In genomic region chr5:111730659-111731382, GRCh38 we compare ENCODE assay signal across 20 cellular contexts. TPM values are rescaled to one million over a fixed set of nuclear protein-coding genes. Genes with fewer than 3 reads are reported as not detected.
DNase-seq lines count a peak whose midpoint lies in the region; ATAC-seq and TF ChIP-seq lines count a peak whose summit lies in the region.
"Had no signal": no experiment of that assay in that cellular context is flagged by ENCODE, and none has a peak within 500 bp of the region (broad histone marks: within the 10 kb centered on the region; RNA-seq: fewer than 3 reads in every experiment).

No MANE protein-coding gene starts in this region.

- H3F3A ChIP-seq in smooth muscle cell (ENCODE audit: low read depth) = peaks cover 18% of the 10 kb centered on the region

- TF ChIP-seq CTCF in smooth muscle cell (IDR thresholded peaks at IDR 0.05; ENCODE audit: borderline replicate concordance, insufficient read depth, poor library complexity, severe bottlenecking) (no peak), coronary artery (IDR thresholded peaks at IDR 0.05) (no peak)

- H3K4me3 ChIP-seq in smooth muscle cell (no peak overlapping the region), coronary artery (no peak overlapping the region)
- H3K4me3 ChIP-seq: GM23338 had no signal

- H3K27ac ChIP-seq in smooth muscle cell (ENCODE audit: low read depth) (peak overlapping the region; percentile 91), coronary artery (no peak overlapping the region)
- H3K27ac ChIP-seq: VCaP had no signal

- ATAC-seq in activated T-cell treated with anti-CD3 and anti-CD28 coated beads, Interleukin-2, amount 50 U/mL, for 4 hours = peak; percentile 14 to 44
- ATAC-seq in activated naive CD8-positive, alpha-beta T cell treated with anti-CD3 and anti-CD28 coated beads, Interleukin-2, amount 50 U/mL, for 24 hours = no peak
- ATAC-seq in HG02852 (IDR thresholded peaks at IDR 0.05; ENCODE audit: unreplicated experiment) = no peak
- ATAC-seq: GM23338 had no signal

- no peak overlapping the region for H3K9ac ChIP-seq in smooth muscle cell (ENCODE audit: low read depth)

- no peaks in the 10 kb centered on the region for H3K36me3 Mint-ChIP-seq in activated T-cell treated with anti-CD3 and anti-CD28 coated beads, Interleukin-2, amount 50 U/mL, for 4 hours (ENCODE audit: insufficient read depth)
- peaks cover 4% of the 10 kb centered on the region for H3K36me3 Mint-ChIP-seq in activated naive CD8-positive, alpha-beta T cell treated with anti-CD3 and anti-CD28 coated beads, Interleukin-2, amount 50 U/mL, for 24 hours (ENCODE audit: low read depth)

- peak overlapping the region; percentile 49 for H3K27ac Mint-ChIP-seq in activated naive CD8-positive, alpha-beta T cell treated with anti-CD3 and anti-CD28 coated beads, Interleukin-2, amount 50 U/mL, for 24 hours
- H3K27ac Mint-ChIP-seq: GM23338 had no signal

- H4K20me1 ChIP-seq in smooth muscle cell (ENCODE audit: low read depth) = no peaks in the 10 kb centered on the region

- no peaks in the 10 kb centered on the region for H3K27me3 Mint-ChIP-seq in activated T-cell treated with anti-CD3 and anti-CD28 coated beads, Interleukin-2, amount 50 U/mL, for 4 hours (ENCODE audit: low read depth)
- no peaks in the 10 kb centered on the region for H3K27me3 Mint-ChIP-seq in activated naive CD8-positive, alpha-beta T cell treated with anti-CD3 and anti-CD28 coated beads, Interleukin-2, amount 50 U/mL, for 24 hours
- H3K27me3 Mint-ChIP-seq: type B pancreatic cell had no signal

- no peak overlapping the region for H2AFZ ChIP-seq in smooth muscle cell (ENCODE audit: low read depth)
- H2AFZ ChIP-seq: GM23338 had no signal

- no peaks in the 10 kb centered on the region for H3K27me3 ChIP-seq in smooth muscle cell (ENCODE audit: low read depth)

- H3K4me2 ChIP-seq in smooth muscle cell = no peak overlapping the region
- H3K4me2 ChIP-seq: GM23338 had no signal

- no peaks in the 10 kb centered on the region for H3K4me1 Mint-ChIP-seq in activated T-cell treated with anti-CD3 and anti-CD28 coated beads, Interleukin-2, amount 50 U/mL, for 4 hours (ENCODE audit: low read depth)
- H3K4me1 Mint-ChIP-seq in activated naive CD8-positive, alpha-beta T cell treated with anti-CD3 and anti-CD28 coated beads, Interleukin-2, amount 50 U/mL, for 24 hours = peaks cover 31% of the 10 kb centered on the region
- H3K4me1 Mint-ChIP-seq: central memory CD8-positive, alpha-beta T cell had no signal

- no peak overlapping the region for H3K4me3 Mint-ChIP-seq in activated T-cell treated with anti-CD3 and anti-CD28 coated beads, Interleukin-2, amount 50 U/mL, for 4 hours
- no peak overlapping the region for H3K4me3 Mint-ChIP-seq in activated naive CD8-positive, alpha-beta T cell treated with anti-CD3 and anti-CD28 coated beads, Interleukin-2, amount 50 U/mL, for 24 hours
- H3K4me3 Mint-ChIP-seq: central memory CD8-positive, alpha-beta T cell; GM23338; neural crest cell; type B pancreatic cell had no signal

- no peak for DNase-seq in activated T-cell treated with anti-CD3 and anti-CD28 coated beads, Interleukin-2, amount 50 U/mL, for 4 hours
- no peak for DNase-seq in activated T-cell treated with anti-CD3 and anti-CD28 coated beads, Interleukin-2, amount 50 U/mL, for 1 hour
- DNase-seq in HT-29 (ENCODE audit: low spot score) (peak; percentile 13), smooth muscle cell (lab: John Stamatoyannopoulos, UW; ENCODE audit: unreplicated experiment) (no peak), NCI-H82 treated with DMSO at 0.1 percent for 48 hours (lab: John Stamatoyannopoulos, UW; ENCODE audit: unreplicated experiment) (no peak), coronary artery (ENCODE audit: low spot score) (no peak)
- DNase-seq in activated naive CD8-positive, alpha-beta T cell treated with anti-CD3 and anti-CD28 coated beads, Interleukin-2, amount 50 U/mL, for 24 hours = no peak
- DNase-seq: activated CD8-positive, alpha-beta memory T cell treated with anti-CD3 and anti-CD28 coated beads, Interleukin-2, amount 50 U/mL, for 48 hours; foreskin melanocyte; mesendoderm; NCI-H1048; NCI-H345; stimulated activated CD4-positive, alpha-beta T cell treated with anti-CD3 and anti-CD28 coated beads, Interleukin-4, amount 100 ng/mL, for 24 hours; SW 1271 had no signal

- no peaks in the 10 kb centered on the region for H3K9me3 ChIP-seq in smooth muscle cell (replicated peaks; ENCODE audit: low read depth)

- no peaks in the 10 kb centered on the region for H3K9me3 Mint-ChIP-seq in activated T-cell treated with anti-CD3 and anti-CD28 coated beads, Interleukin-2, amount 50 U/mL, for 4 hours
- no peaks in the 10 kb centered on the region for H3K9me3 Mint-ChIP-seq in activated naive CD8-positive, alpha-beta T cell treated with anti-CD3 and anti-CD28 coated beads, Interleukin-2, amount 50 U/mL, for 24 hours
- H3K9me3 Mint-ChIP-seq: GM23338, neural crest cell had no signal

- WGBS in smooth muscle cell (ENCODE audit: low lambda C conversion rate) = 87% methylated on average over 8 of the region's 8 CpGs

- H3K36me3 ChIP-seq in smooth muscle cell (ENCODE audit: low read depth) = peaks cover 4% of the 10 kb centered on the region

- H3K79me2 ChIP-seq in smooth muscle cell (ENCODE audit: low read depth) = peaks cover 11% of the 10 kb centered on the region

- peaks cover 26% of the 10 kb centered on the region for H3K4me1 ChIP-seq in smooth muscle cell (ENCODE audit: low read depth)

RNA-seq across cellular contexts. Expression of gene NREP, which starts 26.2 kb away (rescaled TPM):
- 10 to 100 TPM in 1 of 3 donors, 1 to 10 TPM in 2; 5.4 to 16.0 (median 10.0) TPM for total RNA-seq in activated T-cell treated with anti-CD3 and anti-CD28 coated beads, Interleukin-2, amount 50 U/mL, for 4 hours
- 0.97 and 3.5 TPM in 2 replicates for total RNA-seq in HT-29 (2014; rRNA removed; shearing (Covaris generic))
- 270 and 306 TPM in 2 replicates for total RNA-seq in smooth muscle cell
- 166 and 191 TPM in 2 replicates for polyA plus RNA-seq in smooth muscle cell

Comparison
In these comparisons a context has a peak if more than half of its experiments do, and no peak if none do; other contexts are left out.
1. ATAC-seq: peak in activated T-cell treated with anti-CD3 and anti-CD28 coated beads, Interleukin-2, amount 50 U/mL, for 4 hours (2 of 2); none in activated naive CD8-positive, alpha-beta T cell treated with anti-CD3 and anti-CD28 coated beads, Interleukin-2, amount 50 U/mL, for 24 hours (single experiment) and HG02852 (single experiment).
2. RNA of gene NREP, which starts 26.2 kb away (total RNA-seq): 270 to 306 TPM in smooth muscle cell; 5.4 to 16.0 TPM in activated T-cell treated with anti-CD3 and anti-CD28 coated beads, Interleukin-2, amount 50 U/mL, for 4 hours and 0.97 to 3.5 TPM in HT-29; every median in the first group is over 10 times any median in the second.